ENCODE assay signal across 12 cellular contexts in genomic region chr18:68662779-68663178, GRCh38. TPM values are rescaled to one million over a fixed set of nuclear protein-coding genes. Genes with fewer than 3 reads are reported as not detected.
A peak's percentile ranks its signal among the peaks of the same experiment; 100 is the strongest.
DNase-seq lines count a peak whose midpoint lies in the region; ATAC-seq, FAIRE-seq and TF ChIP-seq lines count a peak whose summit lies in the region.
"Had no signal": no experiment of that assay in that cellular context is flagged by ENCODE, and none has a peak within 500 bp of the region (broad histone marks: within the 10 kb centered on the region; RNA-seq: fewer than 3 reads in every experiment).

No MANE protein-coding gene starts in this region.

- WGBS in GM12878 (ENCODE audit: insufficient coverage, insufficient replicate concordance, low lambda C conversion rate, missing lambda C conversion rate): 22% methylated on average over 4 of the region's 4 CpGs

- H3K36me3 Mint-ChIP-seq in naive thymus-derived CD4-positive, alpha-beta T cell: no peaks in the 10 kb centered on the region

- H3K27me3 ChIP-seq in GM12878 (replicated peaks in 1 of 2; ENCODE audit: control insufficient read depth in 2 of 2, insufficient read depth in 2 of 2, low read length in 1 of 2) (no peaks in the 10 kb centered on the region; a peak in 1 of 4 replicates), osteoblast (ENCODE audit: insufficient read depth, low read length) (no peaks in the 10 kb centered on the region)
- H3K27me3 ChIP-seq in naive thymus-derived CD4-positive, alpha-beta T cell (ENCODE audit: control insufficient read depth in 2 of 2, insufficient read depth in 2 of 2, low read length in 2 of 2): no peaks in the 10 kb centered on the region
- H3K27me3 ChIP-seq: gastroesophageal sphincter had no signal

- RAD21 ChIA-PET in GM12878 (lab: Charles Lee; ENCODE audit: unreplicated experiment): interaction anchor here (1.4 kb wide), 1 partner anchor 15 kb away, joined by 3 read pairs; no protein-coding TSS in a partner anchor

- intact Hi-C loops in GM12878 (cut with micrococcal nuclease; ENCODE audit: unreplicated experiment): loop anchor here (5.0 kb wide), 1 partner anchor 75 kb away; no protein-coding TSS in a partner anchor
- intact Hi-C loops in naive thymus-derived CD4-positive, alpha-beta T cell (cut with micrococcal nuclease): loop anchor here in 1 of 2 donors (5.0 kb wide), 1 partner anchor 1560 kb away; no protein-coding TSS in a partner anchor

- H3K79me2 ChIP-seq in GM12878 (ENCODE audit: control insufficient read depth, insufficient read depth, low read length) (no peaks in the 10 kb centered on the region), osteoblast (ENCODE audit: insufficient read depth, low read length) (no peaks in the 10 kb centered on the region)

- BruUV-seq in GM12878 (replicated peaks; lab: Mats Ljungman, UMichigan): no TSS peak

- DNase-seq in DMS 273 (lab: John Stamatoyannopoulos, UW; ENCODE audit: unreplicated experiment): peak; percentile 19
- no peak for DNase-seq in DMS 273 treated with DMSO at 0.1 percent for 48 hours (lab: John Stamatoyannopoulos, UW)
- DNase-seq in Jurkat, Clone E6-1 (ENCODE audit: low read depth, low spot score): peak; percentile 8
- no peak for DNase-seq in GM12878 (ENCODE audit: low read depth, low spot score)
- DNase-seq in osteoblast (ENCODE audit: insufficient read length, low spot score, missing footprints): no peak
- DNase-seq in naive thymus-derived CD4-positive, alpha-beta T cell: no peak
- DNase-seq: NCI-H1436 treated with DMSO at 0.1 percent for 48 hours had no signal

- H3K27ac Mint-ChIP-seq in naive thymus-derived CD4-positive, alpha-beta T cell: no peak overlapping the region

- H3K4me1 Mint-ChIP-seq in naive thymus-derived CD4-positive, alpha-beta T cell: no peaks in the 10 kb centered on the region

- in situ Hi-C loops in GM12878 (cut with MboI): loop anchor here (10.0 kb wide), 1 partner anchor 1448 kb away; no protein-coding TSS in a partner anchor

- peaks cover 0 to 9% (median 0%) of the 10 kb centered on the region in 5 donors for H3K27me3 Mint-ChIP-seq in naive thymus-derived CD4-positive, alpha-beta T cell

- no peak overlapping the region for H3K9ac ChIP-seq in GM12878 (ENCODE audit: control insufficient read depth, insufficient read depth, low read length)

- H4K20me1 ChIP-seq in GM12878 (ENCODE audit: control insufficient read depth, insufficient read depth) (no peaks in the 10 kb centered on the region), osteoblast (ENCODE audit: insufficient read depth, low read length) (no peaks in the 10 kb centered on the region)

- no peaks in the 10 kb centered on the region for H3K9me3 Mint-ChIP-seq in naive thymus-derived CD4-positive, alpha-beta T cell

- CTCF ChIA-PET in GM12878 (lab: Yijun Ruan, JAX): no interaction called here
- CTCF ChIA-PET in naive thymus-derived CD4-positive, alpha-beta T cell (lab: Charles Lee): interaction anchor here (1.3 kb wide), 1 partner anchor 9 kb away, joined by 3 read pairs; no protein-coding TSS in a partner anchor

- no peak for FAIRE-seq in GM12878 (lab: Jason Lieb, UNC)

- H3K27ac ChIP-seq in GM12878 (ENCODE audit: control insufficient read depth, insufficient read depth): no peak overlapping the region
- H3K27ac ChIP-seq in osteoblast (ENCODE audit: low read depth, low read length): no peak overlapping the region
- H3K27ac ChIP-seq in naive thymus-derived CD4-positive, alpha-beta T cell (ENCODE audit: low read depth, low read length): no peak overlapping the region
- H3K27ac ChIP-seq: 22Rv1, gastroesophageal sphincter had no signal

- H3K4me2 ChIP-seq in GM12878 (ENCODE audit: control insufficient read depth, insufficient read depth) (no peak overlapping the region), osteoblast (ENCODE audit: insufficient read depth, low read length) (no peak overlapping the region)

- TF ChIP-seq CTCF in GM12878 (IDR thresholded peaks at IDR 0.05 in 2 of 3, conservative IDR thresholded peaks at IDR 0.05 in 1 of 3; ENCODE audit: control insufficient read depth in 2 of 3, extremely low read depth in 1 of 3, insufficient read depth in 1 of 3, low read depth in 3 of 3, low read length in 3 of 3) (no peak), osteoblast (IDR thresholded peaks at IDR 0.05; ENCODE audit: extremely low read depth, low read depth, low read length) (peak; percentile 40)

- SMC1A ChIA-PET in GM12878 (lab: Charles Lee; ENCODE audit: uncharacterized antibody, unreplicated experiment): no interaction called here

- H3K4me3 Mint-ChIP-seq in naive thymus-derived CD4-positive, alpha-beta T cell: no peak overlapping the region

- H3K36me3 ChIP-seq in GM12878 (ENCODE audit: control insufficient read depth in 2 of 2, insufficient read depth in 2 of 2, low read length in 1 of 2) (no peaks in the 10 kb centered on the region), osteoblast (ENCODE audit: insufficient read depth, low read length) (no peaks in the 10 kb centered on the region)
- H3K36me3 ChIP-seq in naive thymus-derived CD4-positive, alpha-beta T cell (ENCODE audit: control insufficient read depth in 2 of 3, insufficient read depth in 3 of 3, low read length in 3 of 3): no peaks in the 10 kb centered on the region
- H3K36me3 ChIP-seq: gastroesophageal sphincter had no signal

- no peak for TF ChIP-seq EP300 in GM12878 (IDR thresholded peaks at IDR 0.05; ENCODE audit: borderline replicate concordance in 1 of 2, control insufficient read depth in 1 of 2, low read depth in 2 of 2, low read length in 2 of 2)

- no peak overlapping the region for H3K4me3 ChIP-seq in Jurkat, Clone E6-1 (ENCODE audit: low read length)
- H3K4me3 ChIP-seq in GM12878 (no peak overlapping the region), osteoblast (ENCODE audit: insufficient read depth, low read length) (no peak overlapping the region)
- H3K4me3 ChIP-seq in naive thymus-derived CD4-positive, alpha-beta T cell (ENCODE audit: low read length): no peak overlapping the region
- H3K4me3 ChIP-seq: gastroesophageal sphincter, lung had no signal

- H3K9me3 ChIP-seq in GM12878 (replicated peaks; ENCODE audit: control insufficient read depth, insufficient read depth, low read length): no peaks in the 10 kb centered on the region
- H3K9me3 ChIP-seq in osteoblast (ENCODE audit: low read depth, low read length): no peaks in the 10 kb centered on the region
- no peaks in the 10 kb centered on the region for H3K9me3 ChIP-seq in naive thymus-derived CD4-positive, alpha-beta T cell (ENCODE audit: control insufficient read depth in 2 of 3, low read length in 3 of 3)
- H3K9me3 ChIP-seq: gastroesophageal sphincter had no signal

- ATAC-seq in GM12878: peak; percentile 51
- no peak for ATAC-seq in naive thymus-derived CD4-positive, alpha-beta T cell
- no peak for ATAC-seq in activated CD4-positive, CD25-positive, alpha-beta regulatory T cell treated with anti-CD3 and anti-CD28 coated beads, Interleukin-2, amount 50 U/mL, for 24 hours
- no peak for ATAC-seq in esophagus mucosa
- ATAC-seq: gastroesophageal sphincter had no signal

- H2AFZ ChIP-seq in GM12878 (ENCODE audit: control insufficient read depth, low read depth, low read length): no peak overlapping the region
- H2AFZ ChIP-seq in osteoblast (ENCODE audit: low read length): peak overlapping the region; percentile 6

- H3K4me1 ChIP-seq in GM12878 (ENCODE audit: control insufficient read depth, insufficient read depth, low read length) (no peaks in the 10 kb centered on the region), osteoblast (ENCODE audit: insufficient read depth, low read length) (peaks cover 7% of the 10 kb centered on the region)
- H3K4me1 ChIP-seq in naive thymus-derived CD4-positive, alpha-beta T cell (ENCODE audit: control insufficient read depth in 2 of 2, insufficient read depth in 2 of 2, low read length in 2 of 2): no peaks in the 10 kb centered on the region
- H3K4me1 ChIP-seq: gastroesophageal sphincter had no signal

- POLR2A ChIA-PET in GM12878 (lab: Charles Lee): no interaction called here
- POLR2A ChIA-PET in naive thymus-derived CD4-positive, alpha-beta T cell (lab: Charles Lee): no interaction called here

- TF ChIP-seq POLR2A in GM12878 (IDR thresholded peaks at IDR 0.05; ENCODE audit: low read depth, low read length): no peak

- no peak for TF ChIP-seq RAD21 in GM12878 (IDR thresholded peaks at IDR 0.05; ENCODE audit: insufficient read depth, low read depth, low read length)

TF ChIP-seq in GM12878, 131 proteins besides CTCF, POLR2A, EP300 and RAD21 (continues in another document):
- no peak for TF ChIP-seq EGR1 (IDR thresholded peaks at IDR 0.05; ENCODE audit: borderline replicate concordance in 1 of 2, low read depth in 2 of 2, low read length in 2 of 2)
- TF ChIP-seq, protein P1, sequence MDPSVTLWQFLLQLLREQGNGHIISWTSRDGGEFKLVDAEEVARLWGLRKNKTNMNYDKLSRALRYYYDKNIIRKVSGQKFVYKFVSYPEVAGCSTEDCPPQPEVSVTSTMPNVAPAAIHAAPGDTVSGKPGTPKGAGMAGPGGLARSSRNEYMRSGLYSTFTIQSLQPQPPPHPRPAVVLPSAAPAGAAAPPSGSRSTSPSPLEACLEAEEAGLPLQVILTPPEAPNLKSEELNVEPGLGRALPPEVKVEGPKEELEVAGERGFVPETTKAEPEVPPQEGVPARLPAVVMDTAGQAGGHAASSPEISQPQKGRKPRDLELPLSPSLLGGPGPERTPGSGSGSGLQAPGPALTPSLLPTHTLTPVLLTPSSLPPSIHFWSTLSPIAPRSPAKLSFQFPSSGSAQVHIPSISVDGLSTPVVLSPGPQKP (IDR thresholded peaks at IDR 0.05; ENCODE audit: low read depth, low read length): no peak

RNA-seq across cellular contexts. Expression of gene TMX3, which starts 52.1 kb away (rescaled TPM):
- 38.0 TPM for polyA plus RNA-seq in Jurkat, Clone E6-1 (2012; ENCODE audit: insufficient read depth, insufficient read length)
- total RNA-seq in GM12878 (2013; cell fraction: nucleolus; rRNA removed): 280 and 297 TPM in 2 replicates
- total RNA-seq in GM12878 (2014; rRNA removed) (29.6 and 39.2 TPM in 2 replicates), GM12878 (2014; rRNA removed; fragmentation: Illumina TruSeq; extraction: Trizol) (34.9 and 39.7 TPM in 2 replicates), GM12878 (2021) (37.0 and 38.3 TPM in 2 replicates), osteoblast (81.6 and 94.5 TPM in 2 replicates), esophagus mucosa (21.4 TPM)
- polyA plus RNA-seq in GM12878 (2011; ENCODE audit: low read depth): 12.7 TPM
- polyA plus RNA-seq in GM12878 (2011; rRNA removed) (85.6 and 129 TPM in 2 replicates), GM12878 (2014; fragmentation: Illumina TruSeq; extraction: Trizol) (38.8 and 44.7 TPM in 2 replicates), GM12878 (2014; fragmentation: Nextera tagmentation; extraction: Ambion mirVana) (10 to 100 TPM; 14.2 to 16.4 TPM), GM12878 (2014; rRNA removed) (29.8 and 31.8 TPM in 2 replicates), GM12878 (2016; fragmentation: Nextera tagmentation; extraction: Ambion mirVana) (10 to 100 TPM; 27.1 to 27.9 TPM)
- polyA plus RNA-seq in GM12878 (2011; cell fraction: cytosol; rRNA removed): 22.7 and 23.3 TPM in 2 replicates
- polyA plus RNA-seq in GM12878 (2011; cell fraction: nucleus; rRNA removed): 136 and 166 TPM in 2 replicates
- 16.7 and 22.0 TPM in 2 replicates for polyA plus RNA-seq in GM12878 (2012)
- 42.7 and 64.7 TPM in 2 replicates for polyA minus RNA-seq in GM12878 (2011; rRNA and poly(A)+ RNA removed)
- 25.6 and 29.5 TPM in 2 replicates for polyA minus RNA-seq in GM12878 (2011; cell fraction: cytosol; rRNA and poly(A)+ RNA removed)
- polyA minus RNA-seq in GM12878 (2011; cell fraction: nucleus; rRNA and poly(A)+ RNA removed): 83.5 and 128 TPM in 2 replicates
- 10 to 100 TPM; 42.0 to 76.5 (median 63.2) TPM for total RNA-seq in naive thymus-derived CD4-positive, alpha-beta T cell
- polyA plus RNA-seq in naive thymus-derived CD4-positive, alpha-beta T cell: 10 to 100 TPM; 18.7 to 20.2 TPM

Comparison
In these comparisons a context has a peak if more than half of its experiments do, and no peak if none do; other contexts are left out.
1. DNase-seq: peak in DMS 273 (single experiment) and Jurkat, Clone E6-1 (single experiment); none in DMS 273 treated with DMSO at 0.1 percent for 48 hours (single experiment), GM12878 (single experiment), osteoblast (single experiment) and naive thymus-derived CD4-positive, alpha-beta T cell (0 of 9).